ENCODE assay signal across 20 cellular contexts in genomic region chr22:43305806-43306205, GRCh38. TPM values are rescaled to one million over a fixed set of nuclear protein-coding genes. Genes with fewer than 3 reads are reported as not detected.
A peak's percentile ranks its signal among the peaks of the same experiment; 100 is the strongest.
DNase-seq lines count a peak whose midpoint lies in the region; ATAC-seq, FAIRE-seq and TF ChIP-seq lines count a peak whose summit lies in the region.
"Had no signal": no experiment of that assay in that cellular context is flagged by ENCODE, and none has a peak within 500 bp of the region (broad histone marks: within the 10 kb centered on the region; RNA-seq: fewer than 3 reads in every experiment).

No MANE protein-coding gene starts in this region.

- H3K23ac ChIP-seq in H1 (ENCODE audit: insufficient read length), result no peak overlapping the region

- no peak overlapping the region for H3K4me2 ChIP-seq in H1 (ENCODE audit: insufficient read depth in 1 of 2, low read depth in 2 of 2, low read length in 2 of 2)

- no peaks in the 10 kb centered on the region for H3K23me2 ChIP-seq in H1 (ENCODE audit: low read depth, low read length)

- no peaks in the 10 kb centered on the region; a peak in 1 of 8 replicates for H3K36me3 ChIP-seq in H1 (ENCODE audit: control insufficient read depth in 2 of 4, insufficient read depth in 4 of 4, low read length in 3 of 4)
- no peaks in the 10 kb centered on the region for H3K36me3 ChIP-seq in pancreas
- H3K36me3 ChIP-seq: SJCRH30 had no signal

- no peak for FAIRE-seq in H1 (lab: Jason Lieb, UNC)
- FAIRE-seq in pancreas (lab: Jason Lieb, UNC), result no peak
- FAIRE-seq: K562, RCC 7860 had no signal

- no peaks in the 10 kb centered on the region; a peak in 1 of 7 replicates for H3K4me1 ChIP-seq in H1 (replicated peaks in 1 of 4; ENCODE audit: control insufficient read depth in 3 of 4, insufficient read depth in 4 of 4, low read length in 3 of 4)
- H3K4me1 ChIP-seq in pancreas, result no peaks in the 10 kb centered on the region
- H3K4me1 ChIP-seq: Caco-2 had no signal

- TF ChIP-seq RAD21 in H1 (IDR thresholded peaks at IDR 0.05 in 1 of 2, conservative IDR thresholded peaks at IDR 0.05 in 1 of 2; ENCODE audit: low read depth in 2 of 2, low read length in 2 of 2), result no peak

- H3K56ac ChIP-seq in H1 (replicated peaks; ENCODE audit: insufficient read length, low read depth, low read length), result no peak overlapping the region

- H3K27ac ChIP-seq in H1 (ENCODE audit: low read depth, low read length), result no peak overlapping the region
- H3K27ac ChIP-seq in pancreas, result no peak overlapping the region
- H3K27ac ChIP-seq: SJCRH30 had no signal

- H3K4me3 ChIP-seq in H1 (ENCODE audit: extremely low read depth in 1 of 4, insufficient read depth in 2 of 4, low read depth in 3 of 4, low read length in 4 of 4) (no peak overlapping the region), pancreas (no peak overlapping the region)
- H3K4me3 ChIP-seq: K562, SJCRH30 had no signal

- 0 out of 2 replicates have a peak overlapping the region, but pooled peaks have one; percentile 35 for H4K8ac ChIP-seq in H1 (ENCODE audit: extremely low read depth, insufficient read depth, low read length)

- H3K79me2 ChIP-seq in H1 (ENCODE audit: control insufficient read depth in 1 of 2, insufficient read depth in 2 of 2, low read length in 2 of 2), result no peaks in the 10 kb centered on the region

- TF ChIP-seq CTCF in H1 (IDR thresholded peaks at IDR 0.05; ENCODE audit: control extremely low read depth in 1 of 3, insufficient read depth in 1 of 3, low read depth in 1 of 3, low read length in 3 of 3) (no peak), pancreas (IDR thresholded peaks at IDR 0.05) (no peak)

- no peak overlapping the region for H3K9ac ChIP-seq in H1 (replicated peaks in 1 of 4; ENCODE audit: extremely low read depth in 1 of 4, low read depth in 3 of 4, low read length in 3 of 4)

- no peak overlapping the region for H2AFZ ChIP-seq in H1 (ENCODE audit: low read length)

- no peak overlapping the region for H2BK12ac ChIP-seq in H1 (ENCODE audit: low read depth, low read length)

- H2BK5ac ChIP-seq in H1 (ENCODE audit: low read depth, low read length), result no peak overlapping the region

- no peak overlapping the region for H3K4ac ChIP-seq in H1 (replicated peaks; ENCODE audit: insufficient read length, low read depth, low read length)

- H3K27me3 ChIP-seq in H1 (replicated peaks in 1 of 4; ENCODE audit: control insufficient read depth in 3 of 4, extremely low read depth in 1 of 4, insufficient read depth in 3 of 4, low read length in 3 of 4) (no peaks in the 10 kb centered on the region), pancreas (no peaks in the 10 kb centered on the region)
- H3K27me3 ChIP-seq: SJCRH30 had no signal

- no peaks in the 10 kb centered on the region for H3K79me1 ChIP-seq in H1 (ENCODE audit: low read depth, low read length)

- H2BK20ac ChIP-seq in H1 (ENCODE audit: low read length), result no peak overlapping the region

- TF ChIP-seq POLR2A in H1 (IDR thresholded peaks at IDR 0.05; ENCODE audit: control extremely low read depth in 1 of 2, low read depth in 2 of 2, low read length in 2 of 2), result no peak

- H2AK5ac ChIP-seq in H1 (ENCODE audit: low read depth, low read length), result no peak overlapping the region

- no peak overlapping the region for H4K5ac ChIP-seq in H1 (ENCODE audit: insufficient read length, low read depth, low read length)

- ATAC-seq in left ventricle myocardium superior (peak; percentile 92), pancreas (no peak), HG02678 (IDR thresholded peaks at IDR 0.05; ENCODE audit: unreplicated experiment) (no peak), HG03442 (IDR thresholded peaks at IDR 0.05; ENCODE audit: unreplicated experiment) (no peak)
- ATAC-seq: K562 had no signal

- no peak overlapping the region for H3K14ac ChIP-seq in H1 (ENCODE audit: insufficient read length)

- H3K9me3 ChIP-seq in H1 (ENCODE audit: insufficient read depth in 2 of 2, low read depth in 1 of 2, low read length in 1 of 2) (no peaks in the 10 kb centered on the region), pancreas (no peaks in the 10 kb centered on the region)
- H3K9me3 ChIP-seq: Caco-2, SJCRH30 had no signal

- CTCF ChIA-PET in H1 (lab: Charles Lee; ENCODE audit: partially characterized antibody), result interaction anchor here (1.2 to 1.6 kb wide), 3 partner anchors 39 to 73 kb away, joined by 3 read pairs; no protein-coding TSS in a partner anchor

- 92% methylated on average over 8 of the region's 8 CpGs; no CpG with 5 or more reads in 1 of the 2 experiments for WGBS in H1 (ENCODE audit: extremely low coverage in 1 of 2, insufficient coverage in 1 of 2, insufficient read length in 1 of 2, insufficient replicate concordance in 2 of 2, low coverage in 1 of 2, low lambda C conversion rate in 2 of 2, missing lambda C conversion rate in 1 of 2), 2 experiments
- 51 to 58% methylated on average over 8 of the region's 8 CpGs for WGBS in pancreas, 2 donors

- POLR2A ChIA-PET in H1 (lab: Charles Lee; ENCODE audit: partially characterized antibody), result no interaction called here

- H2BK15ac ChIP-seq in H1 (ENCODE audit: low read length), result no peak overlapping the region

- H4K20me1 ChIP-seq in H1 (replicated peaks in 1 of 2; ENCODE audit: control insufficient read depth in 1 of 2, insufficient read depth in 2 of 2, low read length in 2 of 2), result no peaks in the 10 kb centered on the region

- peak; percentile 32 for DNase-seq in H4 (ENCODE audit: low spot score)
- DNase-seq in NCI-H2029 treated with DMSO at 0.1 percent for 48 hours (lab: John Stamatoyannopoulos, UW), result peak; percentile 41
- DNase-seq in H1 (ENCODE audit: low read depth in 1 of 2, low spot score in 2 of 2), result no peak
- peak; percentile 83 for DNase-seq in left ventricle myocardium superior
- DNase-seq in kidney glomerular epithelial cell (lab: John Stamatoyannopoulos, UW), result no peak
- no peak for DNase-seq in pancreas
- DNase-seq: Caco-2; CD4-positive, CD25-positive, alpha-beta regulatory T cell; DMS153; EL; H7; NCI-H1048; NCI-H2107; NCI-H2227 treated with DMSO at 0.1 percent for 48 hours; NCI-H526; SJCRH30 had no signal

- TF ChIP-seq EP300 in H1 (IDR thresholded peaks at IDR 0.05; ENCODE audit: borderline replicate concordance in 1 of 2, low read depth in 2 of 2, low read length in 2 of 2), result no peak

- H2BK120ac ChIP-seq in H1 (replicated peaks; ENCODE audit: low read depth, low read length), result no peak overlapping the region

- intact Hi-C loops in left ventricle myocardium superior (cut with micrococcal nuclease), result no loop called here
- intact Hi-C loops in pancreas (cut with DNase I), result no loop called here

- H3K18ac ChIP-seq in H1 (ENCODE audit: extremely low read depth, low read length), result no peak overlapping the region

- no peak overlapping the region for H4K91ac ChIP-seq in H1 (replicated peaks; ENCODE audit: insufficient read length, low read length)

TF ChIP-seq in H1, 55 proteins besides CTCF, POLR2A, EP300 and RAD21:
- no peak for TF ChIP-seq RXRA (IDR thresholded peaks at IDR 0.05; ENCODE audit: insufficient read depth, low read depth, low read length)
- TF ChIP-seq KDM5A (IDR thresholded peaks at IDR 0.05; ENCODE audit: low read length), result no peak
- no peak for TF ChIP-seq SP1 (IDR thresholded peaks at IDR 0.05; ENCODE audit: low read depth, low read length)
- no peak for TF ChIP-seq PHF8 (conservative IDR thresholded peaks at IDR 0.05; ENCODE audit: low read depth, low read length)

RNA-seq across cellular contexts. Expression of gene SCUBE1, which starts 37.4 kb away (rescaled TPM):
- total RNA-seq in H4 (2014; rRNA removed; shearing (Covaris generic)), result 0.02 and 0.04 TPM in 2 replicates
- total RNA-seq in H1 (2021; fragmentation: NEBNext Ultra II Directional; extraction: Animal tissue kit (Norgen Biotek cat#: 25700)), result 4.9 and 5.5 TPM in 2 replicates
- polyA plus RNA-seq in H1 (2011; rRNA removed), result 2.3 and 5.4 TPM in 2 replicates
- 3.1 TPM for polyA plus RNA-seq in H1 (2011; cell fraction: cytosol; rRNA removed)
- polyA plus RNA-seq in H1 (2011; cell fraction: nucleus; rRNA removed), result 14.2 TPM
- polyA plus RNA-seq in H1 (2012, experiment 1 of 2), result 1.1 to 3.9 TPM (median 2.9 TPM) in 4 replicates
- 1.3 TPM for polyA plus RNA-seq in H1 (2012, experiment 2 of 2)
- polyA plus RNA-seq in H1 (2013, experiment 1 of 2), result 11.7 TPM
- 11.5 TPM for polyA plus RNA-seq in H1 (2013, experiment 2 of 2)
- 7.9 and 16.9 TPM in 2 replicates for polyA minus RNA-seq in H1 (2011; rRNA and poly(A)+ RNA removed)
- 2.4 TPM for polyA minus RNA-seq in H1 (2011; cell fraction: cytosol; rRNA and poly(A)+ RNA removed)
- polyA minus RNA-seq in H1 (2011; cell fraction: nucleus; rRNA and poly(A)+ RNA removed), result 12.5 TPM
- total RNA-seq in left ventricle myocardium superior, result 0.64 TPM
- under 1 TPM in 3 of 6 donors, not detected in 3; 0.12 to 0.41 (median 0.17) TPM for total RNA-seq in pancreas
- polyA plus RNA-seq in pancreas, result under 1 TPM; 0.04 to 0.12 TPM
- total RNA-seq: Caco-2 had no signal
- polyA plus RNA-seq: CD4-positive, CD25-positive, alpha-beta regulatory T cell had no signal

Comparison
In these comparisons a context has a peak if more than half of its experiments do, and no peak if none do; other contexts are left out.
1. DNase-seq: peak in H4 (single experiment), NCI-H2029 treated with DMSO at 0.1 percent for 48 hours (single experiment) and left ventricle myocardium superior (single experiment); none in H1 (0 of 2), kidney glomerular epithelial cell (single experiment) and pancreas (0 of 6).